In the genomic region with DNA sequence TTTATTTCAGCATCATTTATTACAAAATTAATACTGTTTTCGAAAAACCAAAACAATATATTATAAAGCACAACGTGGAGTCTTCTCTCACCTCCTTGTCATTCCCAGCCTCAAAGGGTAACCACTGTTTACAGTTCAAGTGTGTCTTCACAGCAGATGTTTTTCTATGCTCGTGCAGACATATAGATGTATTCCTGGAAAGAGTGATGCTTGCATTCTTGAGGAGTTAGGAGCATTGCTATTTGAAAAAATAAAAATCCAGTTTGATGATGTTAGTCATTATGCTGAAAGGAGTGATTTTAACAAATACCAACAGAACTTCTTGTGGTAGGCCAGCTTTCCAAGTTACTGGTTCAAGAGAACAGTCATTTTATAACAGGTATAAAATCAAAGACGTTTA, we compare ENCODE assay signal across 1 cellular context.
TF ChIP-seq lines count a peak whose summit lies in the region.

No MANE protein-coding gene starts in this region.

TF ChIP-seq in IMR-90, 13 proteins besides CTCF, POLR2A, EP300 and RAD21 (continued from another document):
- TF ChIP-seq, protein P1, sequence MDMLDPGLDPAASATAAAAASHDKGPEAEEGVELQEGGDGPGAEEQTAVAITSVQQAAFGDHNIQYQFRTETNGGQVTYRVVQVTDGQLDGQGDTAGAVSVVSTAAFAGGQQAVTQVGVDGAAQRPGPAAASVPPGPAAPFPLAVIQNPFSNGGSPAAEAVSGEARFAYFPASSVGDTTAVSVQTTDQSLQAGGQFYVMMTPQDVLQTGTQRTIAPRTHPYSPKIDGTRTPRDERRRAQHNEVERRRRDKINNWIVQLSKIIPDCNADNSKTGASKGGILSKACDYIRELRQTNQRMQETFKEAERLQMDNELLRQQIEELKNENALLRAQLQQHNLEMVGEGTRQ (IDR thresholded peaks at IDR 0.05; ENCODE audit: low read depth, low read length) = no peak
- TF ChIP-seq MAFK (IDR thresholded peaks at IDR 0.05; ENCODE audit: low read depth, low read length) = peak; percentile 37
- no peak for TF ChIP-seq MAZ (IDR thresholded peaks at IDR 0.05; ENCODE audit: borderline replicate concordance, low read depth, low read length)
